Comparison of ENCODE assay signal across 32 cellular contexts in the genomic region with DNA sequence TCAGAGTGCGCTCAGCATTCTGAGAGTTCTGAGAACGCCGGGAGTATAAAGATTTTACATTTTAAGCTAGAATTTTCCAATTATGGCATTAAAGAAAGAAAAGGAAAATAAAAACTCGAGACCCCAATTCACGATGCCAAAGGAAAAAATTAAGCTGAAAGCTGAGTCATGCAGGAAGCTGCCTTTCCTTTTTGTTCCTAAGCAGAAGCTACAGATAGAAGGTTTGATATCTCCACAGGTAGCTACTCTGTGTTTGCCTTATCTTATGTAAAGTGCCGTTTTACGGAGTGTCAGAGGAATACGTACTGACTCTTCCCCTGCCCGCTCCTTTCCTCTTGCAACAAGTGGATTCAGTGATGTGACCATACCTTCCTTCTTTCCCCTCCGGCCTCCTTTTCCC. TPM values are rescaled to one million over a fixed set of nuclear protein-coding genes. Genes with fewer than 3 reads are reported as not detected.
"Had no signal": no experiment of that assay in that cellular context is flagged by ENCODE, and none has a peak within 500 bp of the region (broad histone marks: within the 10 kb centered on the region; RNA-seq: fewer than 3 reads in every experiment).

No MANE protein-coding gene starts in this region.

- H3K27ac ChIP-seq: ascending aorta, SK-N-MC had no signal

- H3K27ac Mint-ChIP-seq: activated CD4-positive, alpha-beta T cell treated with anti-CD3 and anti-CD28 coated beads for 36 hours; activated CD8-positive, alpha-beta T cell treated with anti-CD3 and anti-CD28 coated beads, Interleukin-2, amount 10 ng/mL, durations not matched to agents 7 days and 5 days; activated naive CD4-positive, alpha-beta T cell treated with anti-CD3 and anti-CD28 coated beads, Interleukin-2, amount 50 U/mL, for 72 hours; activated naive CD8-positive, alpha-beta T cell treated with anti-CD3 and anti-CD28 coated beads, Interleukin-2, amount 50 U/mL, for 24 hours; activated T-cell treated with anti-CD3 and anti-CD28 coated beads, Interleukin-2, amount 50 U/mL, for 24 hours; brain; T-cell had no signal

- H3K36me3 ChIP-seq: ascending aorta had no signal

- H3K9me3 Mint-ChIP-seq: activated naive CD4-positive, alpha-beta T cell treated with anti-CD3 and anti-CD28 coated beads, Interleukin-2, amount 50 U/mL, for 72 hours; activated naive CD8-positive, alpha-beta T cell treated with anti-CD3 and anti-CD28 coated beads, Interleukin-2, amount 50 U/mL, for 24 hours; activated T-cell treated with anti-CD3 and anti-CD28 coated beads, Interleukin-2, amount 50 U/mL, for 24 hours; central memory CD8-positive, alpha-beta T cell had no signal

- FAIRE-seq: TTC549 had no signal

- H3K9me3 ChIP-seq: ascending aorta had no signal

- H3K4me1 ChIP-seq: ascending aorta had no signal

- H3K4me1 Mint-ChIP-seq: activated CD4-positive, alpha-beta T cell treated with anti-CD3 and anti-CD28 coated beads for 36 hours; activated naive CD8-positive, alpha-beta T cell treated with anti-CD3 and anti-CD28 coated beads, Interleukin-2, amount 50 U/mL, for 24 hours; central memory CD8-positive, alpha-beta T cell; T-cell had no signal

- H3K27me3 Mint-ChIP-seq: activated CD4-positive, alpha-beta T cell treated with anti-CD3 and anti-CD28 coated beads for 36 hours; activated T-cell treated with anti-CD3 and anti-CD28 coated beads, Interleukin-2, amount 50 U/mL, for 24 hours; brain; central memory CD8-positive, alpha-beta T cell had no signal

- H3K4me3 Mint-ChIP-seq: activated CD4-positive, alpha-beta T cell treated with anti-CD3 and anti-CD28 coated beads for 36 hours; activated CD8-positive, alpha-beta T cell treated with anti-CD3 and anti-CD28 coated beads, Interleukin-2, amount 10 ng/mL, durations not matched to agents 7 days and 5 days; activated naive CD8-positive, alpha-beta T cell treated with anti-CD3 and anti-CD28 coated beads, Interleukin-2, amount 50 U/mL, for 24 hours; activated T-cell treated with anti-CD3 and anti-CD28 coated beads, Interleukin-2, amount 50 U/mL, for 24 hours; brain; central memory CD8-positive, alpha-beta T cell; T-cell had no signal

- H3K27me3 ChIP-seq: ascending aorta had no signal

- DNase-seq: activated CD4-positive, alpha-beta T cell treated with anti-CD3 and anti-CD28 coated beads for 36 hours; activated CD4-positive, alpha-beta T cell treated with anti-CD3 and anti-CD28 coated beads, Interleukin-2, amount 50 U/mL, for 4 hours; activated CD8-positive, alpha-beta memory T cell treated with anti-CD3 and anti-CD28 coated beads, Interleukin-2, amount 50 U/mL, for 48 hours; activated CD8-positive, alpha-beta T cell treated with anti-CD3 and anti-CD28 coated beads, Interleukin-2, amount 10 ng/mL, durations not matched to agents 7 days and 5 days; activated effector memory CD4-positive, alpha-beta T cell treated with anti-CD3 and anti-CD28 coated beads, Interleukin-2, amount 50 U/mL, for 16 hours; activated naive CD4-positive, alpha-beta T cell treated with Interleukin-2 at 50 U/mL for 16 hours; activated naive CD8-positive, alpha-beta T cell treated with anti-CD3 and anti-CD28 coated beads, Interleukin-2, amount 50 U/mL, for 24 hours; activated T-cell treated with anti-CD3 and anti-CD28 coated beads, Interleukin-2, amount 50 U/mL, for 24 hours; amniotic stem cell; Karpas-422; MM.1S; NCI-H1105; NCI-H1436; NCI-H1694 treated with DMSO at 0.1 percent for 48 hours; NCI-H2029 treated with DMSO at 0.1 percent for 48 hours; NCI-H345; NCI-H510A; NCI-H526 treated with DMSO at 0.1 percent for 48 hours; NK-92 treated with Interleukin-12 subunit alpha and Interleukin-12 subunit beta, amount 100 ng/mL, for 24 hours; OCI-M1; RPMI8226; T-cell; T-helper 2 cell; T1000 had no signal

- H3K36me3 Mint-ChIP-seq: activated naive CD4-positive, alpha-beta T cell treated with anti-CD3 and anti-CD28 coated beads, Interleukin-2, amount 50 U/mL, for 72 hours; brain; T-cell had no signal

- H3K4me3 ChIP-seq: ascending aorta, SK-N-MC had no signal

- ATAC-seq: activated CD4-positive, alpha-beta T cell treated with anti-CD3 and anti-CD28 coated beads for 36 hours; activated CD8-positive, alpha-beta T cell treated with anti-CD3 and anti-CD28 coated beads, Interleukin-2, amount 10 ng/mL, durations not matched to agents 7 days and 5 days; activated naive CD4-positive, alpha-beta T cell treated with anti-CD3 and anti-CD28 coated beads, Interleukin-2, amount 50 U/mL, for 72 hours; activated naive CD8-positive, alpha-beta T cell treated with anti-CD3 and anti-CD28 coated beads, Interleukin-2, amount 50 U/mL, for 24 hours; Panc1; Right ventricle myocardium inferior; T-cell had no signal

RNA-seq across cellular contexts. Expression of a gene that starts 10.8 kb away (rescaled TPM):
- total RNA-seq: activated CD4-positive, alpha-beta T cell treated with anti-CD3 and anti-CD28 coated beads for 36 hours; activated CD8-positive, alpha-beta T cell treated with anti-CD3 and anti-CD28 coated beads, Interleukin-2, amount 10 ng/mL, durations not matched to agents 7 days and 5 days; activated naive CD4-positive, alpha-beta T cell treated with anti-CD3 and anti-CD28 coated beads, Interleukin-2, amount 50 U/mL, for 72 hours had no signal
